ENCODE assay signal across 1 cellular context in the genomic region with DNA sequence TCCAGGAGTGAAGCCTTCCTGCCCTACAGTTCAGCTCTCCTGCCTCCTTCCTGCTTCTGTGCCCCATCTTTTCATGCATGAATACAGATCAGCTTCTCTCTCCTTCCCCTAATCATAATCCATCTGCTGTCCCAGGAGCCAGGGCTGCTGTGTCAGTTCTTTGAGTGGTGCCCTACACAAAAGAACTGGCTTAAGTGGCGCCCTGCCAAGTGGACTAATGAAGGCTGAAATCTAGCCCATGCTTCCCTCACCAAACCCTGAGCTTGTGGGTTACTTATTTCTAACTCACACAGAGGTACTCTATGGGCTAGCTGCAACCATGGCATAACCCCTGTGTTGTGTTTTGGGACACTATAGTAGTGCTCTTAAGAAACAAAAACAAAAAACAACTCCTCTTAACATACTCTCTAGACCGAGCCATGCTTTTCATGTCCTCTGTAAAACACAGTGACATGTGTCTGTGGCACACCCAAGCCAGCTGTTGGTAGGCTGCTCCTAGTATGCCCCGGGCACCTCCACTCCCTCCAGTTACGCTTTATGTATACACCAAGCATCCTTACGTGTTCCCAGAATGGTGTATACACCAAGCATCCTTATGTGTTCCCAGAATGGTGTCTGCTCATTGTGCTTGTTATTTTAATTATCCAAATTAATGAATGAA.
TF ChIP-seq lines count a peak whose summit lies in the region.

No MANE protein-coding gene starts in this region.

TF ChIP-seq in H1, 55 proteins besides CTCF, POLR2A, EP300 and RAD21:
- TF ChIP-seq TCF12 (IDR thresholded peaks at IDR 0.05; ENCODE audit: low read depth, low read length) = no peak
- TF ChIP-seq TBP (IDR thresholded peaks at IDR 0.05; ENCODE audit: low read depth, low read length) = no peak
- no peak for TF ChIP-seq JUND (IDR thresholded peaks at IDR 0.05; ENCODE audit: low read length)
- no peak for TF ChIP-seq CREB1 (IDR thresholded peaks at IDR 0.05)
- TF ChIP-seq CBX5 (IDR thresholded peaks at IDR 0.05; ENCODE audit: low read depth, low read length) = no peak
- TF ChIP-seq RFX5 (IDR thresholded peaks at IDR 0.05; ENCODE audit: borderline replicate concordance, low read depth, low read length) = no peak
- TF ChIP-seq NANOG (IDR thresholded peaks at IDR 0.05; ENCODE audit: insufficient read depth, low read depth, low read length, poor library complexity, severe bottlenecking) = no peak
- TF ChIP-seq BRCA1 (IDR thresholded peaks at IDR 0.05; ENCODE audit: low read depth, low read length) = no peak
- no peak for TF ChIP-seq POLR2AphosphoS5 (IDR thresholded peaks at IDR 0.05; ENCODE audit: low read depth, low read length)
- TF ChIP-seq SIN3A (conservative IDR thresholded peaks at IDR 0.05 in 1 of 2, IDR thresholded peaks at IDR 0.05 in 1 of 2; ENCODE audit: low read depth in 1 of 2, low read length in 2 of 2) = no peak
- TF ChIP-seq CTBP2 (IDR thresholded peaks at IDR 0.05; ENCODE audit: borderline replicate concordance, insufficient read depth, insufficient read length, low read length) = no peak
- TF ChIP-seq EZH2 (IDR thresholded peaks at IDR 0.05; ENCODE audit: low read depth, low read length, severe bottlenecking) = no peak
- TF ChIP-seq, protein P1, sequence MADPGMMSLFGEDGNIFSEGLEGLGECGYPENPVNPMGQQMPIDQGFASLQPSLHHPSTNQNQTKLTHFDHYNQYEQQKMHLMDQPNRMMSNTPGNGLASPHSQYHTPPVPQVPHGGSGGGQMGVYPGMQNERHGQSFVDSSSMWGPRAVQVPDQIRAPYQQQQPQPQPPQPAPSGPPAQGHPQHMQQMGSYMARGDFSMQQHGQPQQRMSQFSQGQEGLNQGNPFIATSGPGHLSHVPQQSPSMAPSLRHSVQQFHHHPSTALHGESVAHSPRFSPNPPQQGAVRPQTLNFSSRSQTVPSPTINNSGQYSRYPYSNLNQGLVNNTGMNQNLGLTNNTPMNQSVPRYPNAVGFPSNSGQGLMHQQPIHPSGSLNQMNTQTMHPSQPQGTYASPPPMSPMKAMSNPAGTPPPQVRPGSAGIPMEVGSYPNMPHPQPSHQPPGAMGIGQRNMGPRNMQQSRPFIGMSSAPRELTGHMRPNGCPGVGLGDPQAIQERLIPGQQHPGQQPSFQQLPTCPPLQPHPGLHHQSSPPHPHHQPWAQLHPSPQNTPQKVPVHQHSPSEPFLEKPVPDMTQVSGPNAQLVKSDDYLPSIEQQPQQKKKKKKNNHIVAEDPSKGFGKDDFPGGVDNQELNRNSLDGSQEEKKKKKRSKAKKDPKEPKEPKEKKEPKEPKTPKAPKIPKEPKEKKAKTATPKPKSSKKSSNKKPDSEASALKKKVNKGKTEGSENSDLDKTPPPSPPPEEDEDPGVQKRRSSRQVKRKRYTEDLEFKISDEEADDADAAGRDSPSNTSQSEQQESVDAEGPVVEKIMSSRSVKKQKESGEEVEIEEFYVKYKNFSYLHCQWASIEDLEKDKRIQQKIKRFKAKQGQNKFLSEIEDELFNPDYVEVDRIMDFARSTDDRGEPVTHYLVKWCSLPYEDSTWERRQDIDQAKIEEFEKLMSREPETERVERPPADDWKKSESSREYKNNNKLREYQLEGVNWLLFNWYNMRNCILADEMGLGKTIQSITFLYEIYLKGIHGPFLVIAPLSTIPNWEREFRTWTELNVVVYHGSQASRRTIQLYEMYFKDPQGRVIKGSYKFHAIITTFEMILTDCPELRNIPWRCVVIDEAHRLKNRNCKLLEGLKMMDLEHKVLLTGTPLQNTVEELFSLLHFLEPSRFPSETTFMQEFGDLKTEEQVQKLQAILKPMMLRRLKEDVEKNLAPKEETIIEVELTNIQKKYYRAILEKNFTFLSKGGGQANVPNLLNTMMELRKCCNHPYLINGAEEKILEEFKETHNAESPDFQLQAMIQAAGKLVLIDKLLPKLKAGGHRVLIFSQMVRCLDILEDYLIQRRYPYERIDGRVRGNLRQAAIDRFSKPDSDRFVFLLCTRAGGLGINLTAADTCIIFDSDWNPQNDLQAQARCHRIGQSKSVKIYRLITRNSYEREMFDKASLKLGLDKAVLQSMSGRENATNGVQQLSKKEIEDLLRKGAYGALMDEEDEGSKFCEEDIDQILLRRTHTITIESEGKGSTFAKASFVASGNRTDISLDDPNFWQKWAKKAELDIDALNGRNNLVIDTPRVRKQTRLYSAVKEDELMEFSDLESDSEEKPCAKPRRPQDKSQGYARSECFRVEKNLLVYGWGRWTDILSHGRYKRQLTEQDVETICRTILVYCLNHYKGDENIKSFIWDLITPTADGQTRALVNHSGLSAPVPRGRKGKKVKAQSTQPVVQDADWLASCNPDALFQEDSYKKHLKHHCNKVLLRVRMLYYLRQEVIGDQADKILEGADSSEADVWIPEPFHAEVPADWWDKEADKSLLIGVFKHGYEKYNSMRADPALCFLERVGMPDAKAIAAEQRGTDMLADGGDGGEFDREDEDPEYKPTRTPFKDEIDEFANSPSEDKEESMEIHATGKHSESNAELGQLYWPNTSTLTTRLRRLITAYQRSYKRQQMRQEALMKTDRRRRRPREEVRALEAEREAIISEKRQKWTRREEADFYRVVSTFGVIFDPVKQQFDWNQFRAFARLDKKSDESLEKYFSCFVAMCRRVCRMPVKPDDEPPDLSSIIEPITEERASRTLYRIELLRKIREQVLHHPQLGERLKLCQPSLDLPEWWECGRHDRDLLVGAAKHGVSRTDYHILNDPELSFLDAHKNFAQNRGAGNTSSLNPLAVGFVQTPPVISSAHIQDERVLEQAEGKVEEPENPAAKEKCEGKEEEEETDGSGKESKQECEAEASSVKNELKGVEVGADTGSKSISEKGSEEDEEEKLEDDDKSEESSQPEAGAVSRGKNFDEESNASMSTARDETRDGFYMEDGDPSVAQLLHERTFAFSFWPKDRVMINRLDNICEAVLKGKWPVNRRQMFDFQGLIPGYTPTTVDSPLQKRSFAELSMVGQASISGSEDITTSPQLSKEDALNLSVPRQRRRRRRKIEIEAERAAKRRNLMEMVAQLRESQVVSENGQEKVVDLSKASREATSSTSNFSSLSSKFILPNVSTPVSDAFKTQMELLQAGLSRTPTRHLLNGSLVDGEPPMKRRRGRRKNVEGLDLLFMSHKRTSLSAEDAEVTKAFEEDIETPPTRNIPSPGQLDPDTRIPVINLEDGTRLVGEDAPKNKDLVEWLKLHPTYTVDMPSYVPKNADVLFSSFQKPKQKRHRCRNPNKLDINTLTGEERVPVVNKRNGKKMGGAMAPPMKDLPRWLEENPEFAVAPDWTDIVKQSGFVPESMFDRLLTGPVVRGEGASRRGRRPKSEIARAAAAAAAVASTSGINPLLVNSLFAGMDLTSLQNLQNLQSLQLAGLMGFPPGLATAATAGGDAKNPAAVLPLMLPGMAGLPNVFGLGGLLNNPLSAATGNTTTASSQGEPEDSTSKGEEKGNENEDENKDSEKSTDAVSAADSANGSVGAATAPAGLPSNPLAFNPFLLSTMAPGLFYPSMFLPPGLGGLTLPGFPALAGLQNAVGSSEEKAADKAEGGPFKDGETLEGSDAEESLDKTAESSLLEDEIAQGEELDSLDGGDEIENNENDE (IDR thresholded peaks at IDR 0.05; ENCODE audit: insufficient replicate concordance, low read length) = no peak
- no peak for TF ChIP-seq SP1 (IDR thresholded peaks at IDR 0.05; ENCODE audit: low read depth, low read length)
- no peak for TF ChIP-seq KDM5A (IDR thresholded peaks at IDR 0.05; ENCODE audit: low read length)
